15 cellular contexts compared by ENCODE assay signal in genomic region chr4:78553526-78554060, GRCh38. TPM values are rescaled to one million over a fixed set of nuclear protein-coding genes. Genes with fewer than 3 reads are reported as not detected.
DNase-seq lines count a peak whose midpoint lies in the region; ATAC-seq and TF ChIP-seq lines count a peak whose summit lies in the region.
"Had no signal": no experiment of that assay in that cellular context is flagged by ENCODE, and none has a peak within 500 bp of the region (broad histone marks: within the 10 kb centered on the region; RNA-seq: fewer than 3 reads in every experiment).

No MANE protein-coding gene starts in this region.

- H3K27me3 ChIP-seq in left ventricle myocardium inferior (ENCODE audit: low read depth) (no peaks in the 10 kb centered on the region), endodermal cell (ENCODE audit: control insufficient read depth, insufficient read depth, low read length, poor library complexity, severe bottlenecking) (no peaks in the 10 kb centered on the region), muscle layer of duodenum (ENCODE audit: low read depth, low read length) (peaks cover 3% of the 10 kb centered on the region), Karpas-422 (ENCODE audit: low read length) (no peaks in the 10 kb centered on the region)
- H3K27me3 ChIP-seq: Peyer's patch had no signal

- H3K27ac ChIP-seq in left ventricle myocardium inferior (replicated peaks), result peak overlapping the region; percentile 92
- no peak overlapping the region for H3K27ac ChIP-seq in endodermal cell (ENCODE audit: low read depth, low read length)
- H3K27ac ChIP-seq in muscle layer of duodenum (ENCODE audit: low read length), result peak overlapping the region; percentile 54
- no peak overlapping the region for H3K27ac ChIP-seq in Karpas-422 (ENCODE audit: low read length)
- H3K27ac ChIP-seq: Peyer's patch had no signal

- peak overlapping the region; percentile 71 for H3K4me3 ChIP-seq in left ventricle myocardium inferior
- peak overlapping the region; percentile 81 for H3K4me3 ChIP-seq in endodermal cell (ENCODE audit: low read length)
- peak overlapping the region in 1 of 2 donors; percentile 86 for H3K4me3 ChIP-seq in muscle layer of duodenum (ENCODE audit: low read depth in 1 of 2, low read length in 2 of 2)
- H3K4me3 ChIP-seq in Karpas-422 (ENCODE audit: low read length), result no peak overlapping the region
- H3K4me3 ChIP-seq: Peyer's patch had no signal

- H3K9me3 ChIP-seq in left ventricle myocardium inferior (replicated peaks) (no peaks in the 10 kb centered on the region), endodermal cell (ENCODE audit: control insufficient read depth, low read length) (peaks cover 41% of the 10 kb centered on the region), muscle layer of duodenum (ENCODE audit: control insufficient read depth in 1 of 2, low read length in 2 of 2) (no peaks in the 10 kb centered on the region), Karpas-422 (ENCODE audit: low read length) (no peaks in the 10 kb centered on the region)
- H3K9me3 ChIP-seq: Peyer's patch had no signal

- no peaks in the 10 kb centered on the region for H3K79me2 ChIP-seq in Karpas-422 (ENCODE audit: low read length)

- H3K4me3 Mint-ChIP-seq in endodermal cell, result no peak overlapping the region
- no peak overlapping the region for H3K4me3 Mint-ChIP-seq in activated T-helper 2 cell treated with anti-CD3 and anti-CD28 coated beads, Interferon-gamma antibody, Interleukin-2, Interleukin-4, amounts not matched to agents 10 μg/mL and 5 μg/mL and 100 μg/mL, durations not matched to agents 14 hours and 24 hours and 36 hours (ENCODE audit: low read depth)
- H3K4me3 Mint-ChIP-seq: activated naive CD4-positive, alpha-beta T cell treated with anti-CD3 and anti-CD28 coated beads, Interleukin-2, amount 10 ng/mL, durations not matched to agents 7 days and 5 days; CD4-positive, alpha-beta memory T cell had no signal

- H3K36me3 Mint-ChIP-seq in endodermal cell (ENCODE audit: low read depth), result peaks cover 29% of the 10 kb centered on the region
- H3K36me3 Mint-ChIP-seq in activated T-helper 2 cell treated with anti-CD3 and anti-CD28 coated beads, Interferon-gamma antibody, Interleukin-2, Interleukin-4, amounts not matched to agents 10 μg/mL and 5 μg/mL and 100 μg/mL, durations not matched to agents 14 hours and 24 hours and 36 hours (ENCODE audit: low read depth), result peaks cover 4% of the 10 kb centered on the region
- H3K36me3 Mint-ChIP-seq: brain; CD4-positive, alpha-beta memory T cell had no signal

- H3K9me2 ChIP-seq in Karpas-422 (replicated peaks; ENCODE audit: insufficient read depth, low read length), result no peaks in the 10 kb centered on the region

- DNase-seq in left ventricle myocardium inferior (no peak), Right ventricle myocardium inferior (ENCODE audit: missing footprints) (no peak), endodermal cell (no peak), Karpas-422 (no peak), midbrain (lab: John Stamatoyannopoulos, UW) (no peak)
- no peak for DNase-seq in activated T-helper 2 cell treated with anti-CD3 and anti-CD28 coated beads, Interferon-gamma antibody, Interleukin-2, Interleukin-4, amounts not matched to agents 10 μg/mL and 5 μg/mL and 100 μg/mL, durations not matched to agents 14 hours and 24 hours and 36 hours (ENCODE audit: low spot score)
- DNase-seq: activated CD8-positive, alpha-beta memory T cell treated with anti-CD3 and anti-CD28 coated beads, Interleukin-2, amount 50 U/mL, for 4 hours; activated naive CD4-positive, alpha-beta T cell treated with anti-CD3 and anti-CD28 coated beads, Interleukin-2, amount 10 ng/mL, durations not matched to agents 7 days and 5 days; CD4-positive, alpha-beta memory T cell; NCI-H2081 treated with DMSO at 0.1 percent for 48 hours; Peyer's patch had no signal

- TF ChIP-seq CTCF in left ventricle myocardium inferior (IDR thresholded peaks at IDR 0.05; ENCODE audit: borderline replicate concordance) (no peak), endodermal cell (conservative IDR thresholded peaks at IDR 0.05) (no peak)

- intact Hi-C loops in left ventricle myocardium inferior (cut with micrococcal nuclease) (no loop called here), Right ventricle myocardium inferior (cut with DNase I) (loop anchor here (5.0 to 10.0 kb wide), 2 partner anchors 39 to 221 kb away; partner anchors contain the start of gene BMP2K)
- intact Hi-C loops in activated T-helper 2 cell treated with anti-CD3 and anti-CD28 coated beads, Interferon-gamma antibody, Interleukin-2, Interleukin-4, amounts not matched to agents 10 μg/mL and 5 μg/mL and 100 μg/mL, durations not matched to agents 14 hours and 24 hours and 36 hours (cut with micrococcal nuclease), result no loop called here

- H3K4me1 Mint-ChIP-seq in endodermal cell, result peaks cover 17% of the 10 kb centered on the region
- H3K4me1 Mint-ChIP-seq in activated T-helper 2 cell treated with anti-CD3 and anti-CD28 coated beads, Interferon-gamma antibody, Interleukin-2, Interleukin-4, amounts not matched to agents 10 μg/mL and 5 μg/mL and 100 μg/mL, durations not matched to agents 14 hours and 24 hours and 36 hours (ENCODE audit: low read depth), result peaks cover 9% of the 10 kb centered on the region

- H3K27me3 Mint-ChIP-seq in endodermal cell (ENCODE audit: insufficient read depth), result peaks cover 30% of the 10 kb centered on the region
- H3K27me3 Mint-ChIP-seq in activated T-helper 2 cell treated with anti-CD3 and anti-CD28 coated beads, Interferon-gamma antibody, Interleukin-2, Interleukin-4, amounts not matched to agents 10 μg/mL and 5 μg/mL and 100 μg/mL, durations not matched to agents 14 hours and 24 hours and 36 hours (ENCODE audit: low read depth), result peaks cover 45% of the 10 kb centered on the region

- no peak overlapping the region for H3K4me2 ChIP-seq in Karpas-422 (ENCODE audit: low read depth, low read length, poor library complexity, severe bottlenecking)

- H4K20me1 ChIP-seq in Karpas-422 (ENCODE audit: insufficient read depth, low read depth, low read length), result no peaks in the 10 kb centered on the region

- H3K4me1 ChIP-seq in left ventricle myocardium inferior (peaks cover 39% of the 10 kb centered on the region), endodermal cell (ENCODE audit: control insufficient read depth, insufficient read depth, low read length) (peaks cover 4% of the 10 kb centered on the region), muscle layer of duodenum (ENCODE audit: control insufficient read depth in 1 of 2, insufficient read depth in 2 of 2, low read length in 2 of 2) (peaks cover 0 to 21% of the 10 kb centered on the region in 2 donors), Karpas-422 (ENCODE audit: low read length) (no peaks in the 10 kb centered on the region)
- H3K4me1 ChIP-seq: Peyer's patch had no signal

- no peak overlapping the region for H2AFZ ChIP-seq in Karpas-422 (ENCODE audit: low read length)

- H3K27ac Mint-ChIP-seq in endodermal cell, result no peak overlapping the region
- no peak overlapping the region for H3K27ac Mint-ChIP-seq in activated T-helper 2 cell treated with anti-CD3 and anti-CD28 coated beads, Interferon-gamma antibody, Interleukin-2, Interleukin-4, amounts not matched to agents 10 μg/mL and 5 μg/mL and 100 μg/mL, durations not matched to agents 14 hours and 24 hours and 36 hours
- H3K27ac Mint-ChIP-seq: activated naive CD4-positive, alpha-beta T cell treated with anti-CD3 and anti-CD28 coated beads, Interleukin-2, amount 10 ng/mL, durations not matched to agents 7 days and 5 days; CD4-positive, alpha-beta memory T cell had no signal

- H3K36me3 ChIP-seq in left ventricle myocardium inferior (peaks cover 5% of the 10 kb centered on the region), endodermal cell (ENCODE audit: control insufficient read depth, insufficient read depth, low read length) (peaks cover 54% of the 10 kb centered on the region), muscle layer of duodenum (ENCODE audit: control insufficient read depth in 1 of 2, insufficient read depth in 2 of 2, low read length in 2 of 2) (no peaks in the 10 kb centered on the region), Karpas-422 (ENCODE audit: insufficient read depth, low read length) (no peaks in the 10 kb centered on the region)
- H3K36me3 ChIP-seq: Peyer's patch had no signal

- H3K9ac ChIP-seq in endodermal cell (ENCODE audit: extremely low read depth, low read length, poor library complexity, severe bottlenecking) (no peak overlapping the region), Karpas-422 (ENCODE audit: low read length) (no peak overlapping the region)

- ATAC-seq in Right ventricle myocardium inferior (no peak), HG03025 (IDR thresholded peaks at IDR 0.05; ENCODE audit: low FRiP score, unreplicated experiment) (no peak)
- ATAC-seq: activated CD4-positive, CD25-positive, alpha-beta regulatory T cell treated with anti-CD3 and anti-CD28 coated beads, Interleukin-2, amount 50 U/mL, for 24 hours had no signal

- H3K9me3 Mint-ChIP-seq in endodermal cell, result peaks cover 12% of the 10 kb centered on the region
- H3K9me3 Mint-ChIP-seq in activated T-helper 2 cell treated with anti-CD3 and anti-CD28 coated beads, Interferon-gamma antibody, Interleukin-2, Interleukin-4, amounts not matched to agents 10 μg/mL and 5 μg/mL and 100 μg/mL, durations not matched to agents 14 hours and 24 hours and 36 hours, result no peaks in the 10 kb centered on the region

RNA-seq across cellular contexts. Expression of gene ANXA3, which starts 2.0 kb away (rescaled TPM):
- total RNA-seq in left ventricle myocardium inferior (34.5 TPM), Right ventricle myocardium inferior (54.5 TPM), endodermal cell (10 to 100 TPM; 25.5 to 43.9 TPM)
- 23.0 TPM for polyA plus RNA-seq in endodermal cell (2013, experiment 1 of 2)
- 31.4 TPM for polyA plus RNA-seq in endodermal cell (2013, experiment 2 of 2)
- total RNA-seq in Karpas-422 (2014; rRNA removed; shearing (Covaris generic); ENCODE audit: low replicate concordance), result not detected in 2 replicates
- total RNA-seq in activated T-helper 2 cell treated with anti-CD3 and anti-CD28 coated beads, Interferon-gamma antibody, Interleukin-2, Interleukin-4, amounts not matched to agents 10 μg/mL and 5 μg/mL and 100 μg/mL, durations not matched to agents 14 hours and 24 hours and 36 hours, result not detected in 2 replicates
- total RNA-seq: CD4-positive, alpha-beta memory T cell had no signal
- polyA plus RNA-seq: CD4-positive, alpha-beta memory T cell had no signal

Comparison
In these comparisons a context has a peak if more than half of its experiments do, and no peak if none do; other contexts are left out.
1. H3K27ac ChIP-seq: peak in left ventricle myocardium inferior (single experiment) and muscle layer of duodenum (single experiment); none in endodermal cell (single experiment) and Karpas-422 (single experiment).
2. RNA of gene ANXA3, which starts 2.0 kb away (total RNA-seq): 54.5 TPM in Right ventricle myocardium inferior (single experiment), 25.5 to 43.9 TPM in endodermal cell and 34.5 TPM in left ventricle myocardium inferior (single experiment); not detected in Karpas-422 and not detected in activated T-helper 2 cell treated with anti-CD3 and anti-CD28 coated beads, Interferon-gamma antibody, Interleukin-2, Interleukin-4, amounts not matched to agents 10 μg/mL and 5 μg/mL and 100 μg/mL, durations not matched to agents 14 hours and 24 hours and 36 hours; every median in the first group is over 10 times any median in the second.